ENCODE assay signal across 8 cellular contexts in genomic region chr12:15532364-15532977, GRCh38.
DNase-seq lines count a peak whose midpoint lies in the region; ATAC-seq and TF ChIP-seq lines count a peak whose summit lies in the region.

No MANE protein-coding gene starts in this region.

- no peak overlapping the region for H3K4me2 ChIP-seq in mammary epithelial cell (ENCODE audit: insufficient read depth, low read depth, low read length)

- H3K27ac Mint-ChIP-seq in T-cell, result peak overlapping the region; percentile 73 to 75
- H3K27ac Mint-ChIP-seq in stimulated activated naive CD8-positive, alpha-beta T cell treated with anti-CD3 and anti-CD28 coated beads, Interleukin-15, amount 100 ng/mL, for 72 hours, result no peak overlapping the region

- H3K9ac ChIP-seq in mammary epithelial cell (ENCODE audit: insufficient read depth, low read length) (no peak overlapping the region), liver (ENCODE audit: low read depth in 1 of 2, low read length in 2 of 2) (no peak overlapping the region)

- no peaks in the 10 kb centered on the region for H3K27me3 Mint-ChIP-seq in T-cell
- no peaks in the 10 kb centered on the region for H3K27me3 Mint-ChIP-seq in stimulated activated naive CD8-positive, alpha-beta T cell treated with anti-CD3 and anti-CD28 coated beads, Interleukin-15, amount 100 ng/mL, for 72 hours

- intact Hi-C loops in mammary epithelial cell (cut with micrococcal nuclease), result loop anchor here (1.0 kb wide), 4 partner anchors 52 to 367 kb away; no protein-coding TSS in a partner anchor
- intact Hi-C loops in lower leg skin (cut with DNase I; ENCODE audit: low total_unique reads), result no loop called here

- H3K27me3 ChIP-seq in mammary epithelial cell (ENCODE audit: insufficient read depth, low read length) (no peaks in the 10 kb centered on the region), liver (ENCODE audit: control insufficient read depth in 4 of 4, insufficient read depth in 4 of 4, low read length in 3 of 4) (no peaks in the 10 kb centered on the region)

- H3K79me2 ChIP-seq in mammary epithelial cell (ENCODE audit: insufficient read depth, low read length), result no peaks in the 10 kb centered on the region

- in situ Hi-C loops in mammary epithelial cell (cut with MboI; ENCODE audit: low sequenced_read_pairs in 2 of 2), result loop anchor here (5.0 to 10.0 kb wide), 3 partner anchors 52 to 322 kb away; no protein-coding TSS in a partner anchor

- dilution Hi-C loops in mammary epithelial cell (cut with HindIII; ENCODE audit: low sequenced_read_pairs), result loop anchor here (5.0 kb wide), 1 partner anchor 55 kb away; no protein-coding TSS in a partner anchor

- no peak for TF ChIP-seq POLR2A in lower leg skin (IDR thresholded peaks at IDR 0.05)

- H4K20me1 ChIP-seq in mammary epithelial cell (ENCODE audit: insufficient read depth, low read length), result no peaks in the 10 kb centered on the region

- peak; percentile 61 for ATAC-seq in GM21526 (IDR thresholded peaks at IDR 0.05; ENCODE audit: low FRiP score, unreplicated experiment)
- peak; percentile 74 to 86 (median 80) for ATAC-seq in T-cell (replicated peaks in 1 of 4)
- ATAC-seq in stimulated activated naive CD8-positive, alpha-beta T cell treated with anti-CD3 and anti-CD28 coated beads, Interleukin-15, amount 100 ng/mL, for 72 hours, result peak; percentile 75

- TF ChIP-seq RAD21 in liver (IDR thresholded peaks at IDR 0.05), result peak; percentile 74 to 82

- H3K27ac ChIP-seq in mammary epithelial cell (ENCODE audit: insufficient read depth, low read depth, low read length) (no peak overlapping the region), liver (ENCODE audit: low read depth in 1 of 2, low read length in 2 of 2) (no peak overlapping the region)

- BruUV-seq in mammary epithelial cell (replicated peaks; lab: Mats Ljungman, UMichigan), result no TSS peak

- no peak overlapping the region for H3K4me3 ChIP-seq in mammary epithelial cell (replicated peaks in 1 of 3; ENCODE audit: insufficient read depth in 1 of 3, low read depth in 2 of 3, low read length in 3 of 3)
- no peak overlapping the region for H3K4me3 ChIP-seq in liver (ENCODE audit: low read depth in 1 of 3, low read length in 3 of 3)
- H3K4me3 ChIP-seq in lower leg skin (ENCODE audit: low read depth, poor library complexity, severe bottlenecking), result no peak overlapping the region

- DNase-seq in GDM1 (lab: John Stamatoyannopoulos, UW) (peak; percentile 31), HT1080 (ENCODE audit: low read depth) (peak; percentile 72), T-cell (peak in 33 of 34 experiments; percentile 10 to 59 (median 41)), mammary epithelial cell (peak; percentile 70), lower leg skin (ENCODE audit: low spot score in 2 of 2) (no peak)
- peak; percentile 33 to 47 for DNase-seq in stimulated activated naive CD8-positive, alpha-beta T cell treated with anti-CD3 and anti-CD28 coated beads, Interleukin-15, amount 100 ng/mL, for 72 hours

- H3K36me3 ChIP-seq in mammary epithelial cell (ENCODE audit: insufficient read depth, low read length) (no peaks in the 10 kb centered on the region), liver (ENCODE audit: control insufficient read depth in 4 of 4, insufficient read depth in 3 of 4, low read depth in 1 of 4, low read length in 3 of 4) (no peaks in the 10 kb centered on the region)

- POLR2A ChIA-PET in T-cell (lab: Charles Lee), result interaction anchor here (0.9 to 1.0 kb wide), 2 partner anchors 52 kb away, joined by 3 read pairs; no protein-coding TSS in a partner anchor

- peaks cover 0 to 13% (median 4%) of the 10 kb centered on the region in 3 donors for H3K9me3 Mint-ChIP-seq in T-cell
- peaks cover 0 to 14% of the 10 kb centered on the region in 2 donors for H3K9me3 Mint-ChIP-seq in stimulated activated naive CD8-positive, alpha-beta T cell treated with anti-CD3 and anti-CD28 coated beads, Interleukin-15, amount 100 ng/mL, for 72 hours

- H3K4me1 ChIP-seq in mammary epithelial cell (ENCODE audit: insufficient read depth, low read length) (peaks cover 7% of the 10 kb centered on the region), liver (ENCODE audit: control insufficient read depth in 4 of 4, insufficient read depth in 4 of 4, low read length in 3 of 4) (no peaks in the 10 kb centered on the region)

- peak overlapping the region in 1 of 3 donors; percentile 24 for H3K4me3 Mint-ChIP-seq in T-cell
- H3K4me3 Mint-ChIP-seq in stimulated activated naive CD8-positive, alpha-beta T cell treated with anti-CD3 and anti-CD28 coated beads, Interleukin-15, amount 100 ng/mL, for 72 hours, result no peak overlapping the region

- H3K9me3 ChIP-seq in mammary epithelial cell (replicated peaks; ENCODE audit: insufficient read depth, low read length) (no peaks in the 10 kb centered on the region), liver (ENCODE audit: control insufficient read depth in 4 of 4, low read length in 3 of 4) (peaks cover 0 to 4% (median under 1%) of the 10 kb centered on the region in 4 donors)

- H3K4me1 Mint-ChIP-seq in T-cell, result peaks cover 0 to 7% (median 0%) of the 10 kb centered on the region in 3 donors
- peaks cover 7% of the 10 kb centered on the region for H3K4me1 Mint-ChIP-seq in stimulated activated naive CD8-positive, alpha-beta T cell treated with anti-CD3 and anti-CD28 coated beads, Interleukin-15, amount 100 ng/mL, for 72 hours

- CTCF ChIA-PET in T-cell (lab: Charles Lee), result interaction anchor here (0.6 to 6.4 kb wide), 43 partner anchors 9 to 369 kb away, joined by 3 to 211 read pairs (median 5); partner anchors contain the start of gene EPS8 (in 1 of the 2)
- CTCF ChIA-PET in mammary epithelial cell (lab: Charles Lee; ENCODE audit: low non-redundant PET), result interaction anchor here (0.6 to 1.3 kb wide), 8 partner anchors 9 to 367 kb away, joined by 3 to 29 read pairs (median 3); no protein-coding TSS in a partner anchor

- H3K36me3 Mint-ChIP-seq in T-cell, result peaks cover 12% of the 10 kb centered on the region

- TF ChIP-seq CTCF in mammary epithelial cell (conservative IDR thresholded peaks at IDR 0.05 in 1 of 2, IDR thresholded peaks at IDR 0.05 in 1 of 2; ENCODE audit: extremely low read depth in 1 of 2, insufficient read depth in 1 of 2, low read depth in 1 of 2, low read length in 2 of 2) (peak; percentile 40 to 71), liver (IDR thresholded peaks at IDR 0.05; ENCODE audit: low read depth, low read length, missing input control) (peak; percentile 40), lower leg skin (IDR thresholded peaks at IDR 0.05) (no peak)

- 44% methylated on average over 3 of the region's 3 CpGs for WGBS in mammary epithelial cell (ENCODE audit: low coverage, missing lambda C conversion rate)
- WGBS in liver, result 41% methylated on average over 3 of the region's 3 CpGs
- 38 to 42% methylated on average over 3 of the region's 3 CpGs for WGBS in lower leg skin, 2 donors

- no peak overlapping the region for H2AFZ ChIP-seq in mammary epithelial cell (ENCODE audit: low read depth, low read length)

TF ChIP-seq in liver, 16 proteins besides CTCF, POLR2A, EP300 and RAD21:
- TF ChIP-seq SP1 (IDR thresholded peaks at IDR 0.05), result no peak
- no peak for TF ChIP-seq REST (IDR thresholded peaks at IDR 0.05)
- no peak for TF ChIP-seq JUND (IDR thresholded peaks at IDR 0.05)
- no peak for TF ChIP-seq ATF3 (IDR thresholded peaks at IDR 0.05)
- no peak for TF ChIP-seq HNF4A (conservative IDR thresholded peaks at IDR 0.05)
- no peak for TF ChIP-seq FOXA2 (IDR thresholded peaks at IDR 0.05)
- TF ChIP-seq GABPA (IDR thresholded peaks at IDR 0.05 in 1 of 2, conservative IDR thresholded peaks at IDR 0.05 in 1 of 2), result no peak
- no peak for TF ChIP-seq TAF1 (conservative IDR thresholded peaks at IDR 0.05)
- no peak for TF ChIP-seq YY1 (IDR thresholded peaks at IDR 0.05)
- no peak for TF ChIP-seq FOXA1 (IDR thresholded peaks at IDR 0.05)

Comparison
In these comparisons a context has a peak if more than half of its experiments do, and no peak if none do; other contexts are left out.
1. DNase-seq: peak in GDM1 (single experiment), HT1080 (single experiment), T-cell (33 of 34), mammary epithelial cell (single experiment) and stimulated activated naive CD8-positive, alpha-beta T cell treated with anti-CD3 and anti-CD28 coated beads, Interleukin-15, amount 100 ng/mL, for 72 hours (2 of 2); none in lower leg skin (0 of 2).
2. H3K27ac Mint-ChIP-seq: peak in T-cell (2 of 2); none in stimulated activated naive CD8-positive, alpha-beta T cell treated with anti-CD3 and anti-CD28 coated beads, Interleukin-15, amount 100 ng/mL, for 72 hours (0 of 2).
3. CTCF ChIP-seq: peak in mammary epithelial cell (2 of 2) and liver (single experiment); none in lower leg skin (0 of 3).
4. Peak in every context shown above with its lines, with median percentiles within 50 percentile points of each other: ATAC-seq.